ENCODE assay signal across 8 cellular contexts in the genomic region with DNA sequence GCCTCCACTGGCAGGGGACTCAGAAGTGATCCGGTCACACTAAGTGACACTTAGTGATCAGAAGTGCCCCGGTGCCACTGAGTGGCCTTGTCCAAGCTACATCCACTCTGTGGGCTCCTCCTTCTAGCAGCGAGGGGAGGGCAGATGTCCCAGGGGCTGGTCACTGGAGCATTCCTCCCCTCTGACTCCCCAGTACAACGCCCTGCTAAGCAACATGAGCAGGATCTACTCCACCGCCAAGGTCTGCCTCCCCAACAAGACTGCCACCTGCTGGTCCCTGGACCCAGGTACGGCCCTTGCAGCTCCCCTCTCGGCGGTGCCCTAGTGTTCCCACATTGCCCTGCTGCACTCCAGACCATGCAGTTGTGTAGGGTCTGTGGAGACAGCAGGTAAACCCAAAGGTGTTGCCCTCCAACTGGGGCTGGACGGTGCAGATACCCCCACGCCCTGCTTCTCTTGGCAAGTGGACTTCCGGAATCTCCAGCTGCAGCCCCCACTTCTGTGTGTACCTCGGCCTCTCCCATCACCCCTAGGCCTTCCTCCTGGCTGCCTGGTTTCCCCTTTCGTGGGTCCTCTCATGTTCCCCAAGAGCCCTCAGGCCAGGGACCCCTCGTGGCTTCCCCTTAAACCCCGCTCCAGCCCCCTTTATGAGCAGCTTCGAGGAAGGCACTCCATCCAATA. TPM values are rescaled to one million over a fixed set of nuclear protein-coding genes. Genes with fewer than 3 reads are reported as not detected.
A peak's percentile ranks its signal among the peaks of the same experiment; 100 is the strongest.
DNase-seq lines count a peak whose midpoint lies in the region; ATAC-seq and TF ChIP-seq lines count a peak whose summit lies in the region.

No MANE protein-coding gene starts in this region.

- H3K27ac ChIP-seq in heart left ventricle: peak overlapping the region in 1 of 12 donors; percentile 83
- no peak overlapping the region for H3K27ac ChIP-seq in rectal smooth muscle tissue (ENCODE audit: low read depth, low read length)
- no peak overlapping the region for H3K27ac ChIP-seq in aorta (ENCODE audit: low read depth in 1 of 2, low read length in 2 of 2)

- POLR2A ChIA-PET in activated naive CD8-positive, alpha-beta T cell treated with anti-CD3 and anti-CD28 coated beads, Interleukin-2, amount 10 ng/mL, durations not matched to agents 7 days and 5 days (lab: Charles Lee): interaction anchor here (0.6 to 1.4 kb wide), 6 partner anchors 24 to 55 kb away, joined by 3 to 6 read pairs (median 5); no protein-coding TSS in a partner anchor

- intact Hi-C loops in heart left ventricle (cut with DNase I): loop anchor here (1.0 to 5.0 kb wide), 8 partner anchors 32 to 54 kb away; partner anchors contain the start of gene CYB561 (in 1 of the 10)
- intact Hi-C loops in aorta (cut with DNase I): loop anchor here (2.0 kb wide), 2 partner anchors 52 to 54 kb away; no protein-coding TSS in a partner anchor

- peaks cover 40% of the 10 kb centered on the region for H3K27me3 Mint-ChIP-seq in activated naive CD8-positive, alpha-beta T cell treated with anti-CD3 and anti-CD28 coated beads, Interleukin-2, amount 10 ng/mL, durations not matched to agents 7 days and 5 days

- H3K9ac ChIP-seq in rectal smooth muscle tissue (ENCODE audit: low read length): no peak overlapping the region

- H3K27me3 ChIP-seq in MG63 (peaks cover 5% of the 10 kb centered on the region; the same call in 1 of the 2 replicates), heart left ventricle (peaks cover 0 to 16% (median 0%) of the 10 kb centered on the region in 9 donors), rectal smooth muscle tissue (ENCODE audit: control insufficient read depth, insufficient read depth, low read length) (peaks cover 9% of the 10 kb centered on the region), aorta (ENCODE audit: control insufficient read depth in 1 of 2, insufficient read depth in 2 of 2, low read length in 1 of 2) (no peaks in the 10 kb centered on the region)

- H3K9me3 ChIP-seq in MG63 (no peaks in the 10 kb centered on the region), heart left ventricle (no peaks in the 10 kb centered on the region), aorta (ENCODE audit: control insufficient read depth, low read length) (no peaks in the 10 kb centered on the region)

- WGBS in heart left ventricle, 4 donors: 46 to 76% (median 48%) methylated on average over 10 to 16 of the region's 16 CpGs
- 44 to 49% methylated on average over 16 of the region's 16 CpGs for WGBS in aorta, 2 donors

- H3K4me1 ChIP-seq in heart left ventricle (peaks cover 4 to 60% (median 37%) of the 10 kb centered on the region in 12 donors), rectal smooth muscle tissue (ENCODE audit: control insufficient read depth, insufficient read depth, low read length) (no peaks in the 10 kb centered on the region), aorta (ENCODE audit: control insufficient read depth in 1 of 2, insufficient read depth in 2 of 2, low read length in 2 of 2) (no peaks in the 10 kb centered on the region)

- H3K9me3 Mint-ChIP-seq in activated naive CD8-positive, alpha-beta T cell treated with anti-CD3 and anti-CD28 coated beads, Interleukin-2, amount 10 ng/mL, durations not matched to agents 7 days and 5 days: no peaks in the 10 kb centered on the region

- H3K4me3 Mint-ChIP-seq in activated naive CD8-positive, alpha-beta T cell treated with anti-CD3 and anti-CD28 coated beads, Interleukin-2, amount 10 ng/mL, durations not matched to agents 7 days and 5 days: no peak overlapping the region

- peak; percentile 67 to 86 (median 74) for TF ChIP-seq CTCF in heart left ventricle (IDR thresholded peaks at IDR 0.05)

- H3K4me3 ChIP-seq in MG63 (no peak overlapping the region), heart left ventricle (peak overlapping the region in 7 of 12 donors; percentile 53 to 77 (median 65)), rectal smooth muscle tissue (ENCODE audit: low read length) (peak overlapping the region; percentile 0), aorta (ENCODE audit: low read length in 2 of 2) (no peak overlapping the region)

- no peak overlapping the region for H3K27ac Mint-ChIP-seq in activated naive CD8-positive, alpha-beta T cell treated with anti-CD3 and anti-CD28 coated beads, Interleukin-2, amount 10 ng/mL, durations not matched to agents 7 days and 5 days

- TF ChIP-seq POLR2A in heart left ventricle (IDR thresholded peaks at IDR 0.05): no peak

- ATAC-seq in GM21526 (IDR thresholded peaks at IDR 0.05; ENCODE audit: low FRiP score, unreplicated experiment) (peak; percentile 74), heart left ventricle (peak; percentile 64 to 84 (median 81)), aorta (ENCODE audit: low FRiP score) (peak; percentile 76)
- ATAC-seq in activated naive CD8-positive, alpha-beta T cell treated with anti-CD3 and anti-CD28 coated beads, Interleukin-2, amount 10 ng/mL, durations not matched to agents 7 days and 5 days (ENCODE audit: low read depth): peak; percentile 81

- DNase-seq in COR-L47 (lab: John Stamatoyannopoulos, UW) (peak; percentile 43), MG63 (peak; percentile 89), SW 1271 (lab: John Stamatoyannopoulos, UW) (peak; percentile 35 to 76), heart left ventricle (peak; percentile 72 to 88 (median 77)), aorta (peak; percentile 84 to 93)
- peak; percentile 80 for DNase-seq in activated naive CD8-positive, alpha-beta T cell treated with anti-CD3 and anti-CD28 coated beads, Interleukin-2, amount 10 ng/mL, durations not matched to agents 7 days and 5 days

- H3K36me3 Mint-ChIP-seq in activated naive CD8-positive, alpha-beta T cell treated with anti-CD3 and anti-CD28 coated beads, Interleukin-2, amount 10 ng/mL, durations not matched to agents 7 days and 5 days: no peaks in the 10 kb centered on the region

- peaks cover 6% of the 10 kb centered on the region for H3K4me1 Mint-ChIP-seq in activated naive CD8-positive, alpha-beta T cell treated with anti-CD3 and anti-CD28 coated beads, Interleukin-2, amount 10 ng/mL, durations not matched to agents 7 days and 5 days

- H3K36me3 ChIP-seq in MG63: no peaks in the 10 kb centered on the region
- peaks cover 0 to 25% (median 0%) of the 10 kb centered on the region in 9 donors for H3K36me3 ChIP-seq in heart left ventricle
- no peaks in the 10 kb centered on the region for H3K36me3 ChIP-seq in rectal smooth muscle tissue (ENCODE audit: control insufficient read depth, insufficient read depth, low read length)
- H3K36me3 ChIP-seq in aorta (ENCODE audit: control insufficient read depth in 1 of 2, insufficient read depth in 2 of 2, low read length in 1 of 2): no peaks in the 10 kb centered on the region

RNA-seq across cellular contexts. Expression of gene ACE, which starts 2.1 kb away (rescaled TPM):
- total RNA-seq in MG63 (2014; rRNA removed; shearing (Covaris generic); ENCODE audit: low replicate concordance): 0.40 TPM in 1 of 2 replicates, not detected in the other
- total RNA-seq in activated naive CD8-positive, alpha-beta T cell treated with anti-CD3 and anti-CD28 coated beads, Interleukin-2, amount 10 ng/mL, durations not matched to agents 7 days and 5 days: 10 to 100 TPM; 18.2 to 19.3 TPM
- total RNA-seq in heart left ventricle (10 to 100 TPM in 5 of 9 donors, 1 to 10 TPM in 4; 1.6 to 42.3 (median 10.7) TPM), aorta (10 to 100 TPM in 1 of 2 donors, 1 to 10 TPM in 1; 6.6 to 30.5 TPM)
- polyA plus RNA-seq in heart left ventricle (1 to 10 TPM; 4.0 to 5.6 TPM), aorta (10 to 100 TPM in 1 of 2 donors, under 1 TPM in 1; 0.72 to 15.9 TPM)

RNA-seq across cellular contexts. Expression of gene CYB561, which starts 32.8 kb away (rescaled TPM):
- total RNA-seq in MG63 (2014; rRNA removed; shearing (Covaris generic); ENCODE audit: low replicate concordance): 18.6 and 42.8 TPM in 2 replicates
- 10 to 100 TPM; 29.1 to 32.0 TPM for total RNA-seq in activated naive CD8-positive, alpha-beta T cell treated with anti-CD3 and anti-CD28 coated beads, Interleukin-2, amount 10 ng/mL, durations not matched to agents 7 days and 5 days
- 10 to 100 TPM in 2 of 9 donors, 1 to 10 TPM in 7; 4.8 to 19.2 (median 8.6) TPM for total RNA-seq in heart left ventricle
- 10 to 100 TPM in 1 of 2 donors, 1 to 10 TPM in 1; 5.0 to 18.1 TPM for polyA plus RNA-seq in heart left ventricle
- total RNA-seq in aorta: 10 to 100 TPM; 13.2 to 31.6 TPM
- 10 to 100 TPM in 1 of 2 donors, 1 to 10 TPM in 1; 7.1 to 17.6 TPM for polyA plus RNA-seq in aorta

RNA-seq across cellular contexts. Expression of gene KCNH6, which starts 44.2 kb away (rescaled TPM):
- total RNA-seq in MG63 (2014; rRNA removed; shearing (Covaris generic); ENCODE audit: low replicate concordance): not detected in 2 replicates
- total RNA-seq in activated naive CD8-positive, alpha-beta T cell treated with anti-CD3 and anti-CD28 coated beads, Interleukin-2, amount 10 ng/mL, durations not matched to agents 7 days and 5 days: not detected
- not detected for total RNA-seq in heart left ventricle
- under 1 TPM in 1 of 2 donors, not detected in 1; 0.01 TPM for polyA plus RNA-seq in heart left ventricle
- total RNA-seq in aorta: not detected
- not detected for polyA plus RNA-seq in aorta

Comparison
In these comparisons a context has a peak if more than half of its experiments do, and no peak if none do; other contexts are left out.
1. H3K4me3 ChIP-seq: peak in heart left ventricle (7 of 12) and rectal smooth muscle tissue (single experiment); none in MG63 (single experiment) and aorta (0 of 2).
2. Peak in every context shown above with its lines, with median percentiles within 50 percentile points of each other: DNase-seq and ATAC-seq.